Comparison of ENCODE assay signal across 1 cellular context in the genomic region with DNA sequence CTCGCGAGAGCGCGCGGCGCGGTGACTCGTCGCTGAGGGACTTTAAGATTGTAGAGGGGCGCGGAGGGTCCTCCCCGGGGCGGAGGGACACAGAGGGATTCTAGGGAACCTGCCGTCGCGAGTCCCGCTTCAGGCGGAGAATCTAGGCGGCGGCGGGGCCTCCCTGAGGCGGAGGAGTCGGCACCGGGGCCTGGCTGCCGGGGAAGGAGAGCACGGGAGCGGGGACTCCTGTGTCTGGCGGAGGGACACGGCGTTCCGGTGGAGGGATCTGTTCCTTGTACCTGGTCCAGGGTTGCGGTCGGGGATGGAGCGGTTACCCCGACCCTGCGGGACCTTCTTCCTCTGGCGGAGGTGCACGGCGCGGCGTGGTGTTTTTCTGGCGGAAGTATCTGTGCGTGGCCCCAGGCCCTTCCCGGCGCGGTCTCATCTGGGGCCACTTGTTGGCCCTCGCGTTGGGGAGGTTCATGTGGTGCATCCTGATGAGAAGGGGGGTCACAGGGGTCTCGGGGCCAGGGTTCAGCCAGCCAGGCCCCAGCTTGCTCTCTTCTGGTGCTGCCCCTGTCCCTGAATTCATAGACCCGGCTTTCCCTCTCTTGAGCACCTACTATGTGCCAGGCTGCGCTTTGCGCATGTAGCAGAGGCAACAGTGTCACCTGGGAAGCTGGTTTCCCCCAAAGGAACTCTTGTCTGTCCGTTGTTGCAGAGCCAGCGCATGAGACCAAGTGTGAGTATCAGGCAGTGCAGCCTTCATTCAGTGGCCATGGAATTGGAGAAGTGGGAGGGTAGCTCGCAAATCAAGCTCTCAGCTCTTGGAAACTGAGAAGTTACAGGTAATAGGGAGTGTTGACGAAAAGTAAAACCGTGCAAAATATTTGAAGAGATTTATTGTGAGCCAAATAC.
TF ChIP-seq lines count a peak whose summit lies in the region.

No MANE protein-coding gene starts in this region.

TF ChIP-seq in HepG2, 621 proteins besides CTCF, POLR2A, EP300 and RAD21 (continued from another document and continues in another):
- TF ChIP-seq NFE2 (CRISPR knock-in tag; IDR thresholded peaks at IDR 0.05), result no peak
- peak; percentile 91; the same call in 1 of the 2 replicates for TF ChIP-seq ZBTB42 (CRISPR knock-in tag; IDR thresholded peaks at IDR 0.05)
- no peak for TF ChIP-seq ZNF235 (CRISPR knock-in tag; IDR thresholded peaks at IDR 0.05; ENCODE audit: borderline replicate concordance)
- peak; percentile 48; the same call in 1 of the 2 replicates for TF ChIP-seq ZNF121 (CRISPR knock-in tag; IDR thresholded peaks at IDR 0.05)
- no peak; the same call in 1 of the 2 replicates for TF ChIP-seq HOXD1 (CRISPR knock-in tag; IDR thresholded peaks at IDR 0.05)
- TF ChIP-seq, protein P1, sequence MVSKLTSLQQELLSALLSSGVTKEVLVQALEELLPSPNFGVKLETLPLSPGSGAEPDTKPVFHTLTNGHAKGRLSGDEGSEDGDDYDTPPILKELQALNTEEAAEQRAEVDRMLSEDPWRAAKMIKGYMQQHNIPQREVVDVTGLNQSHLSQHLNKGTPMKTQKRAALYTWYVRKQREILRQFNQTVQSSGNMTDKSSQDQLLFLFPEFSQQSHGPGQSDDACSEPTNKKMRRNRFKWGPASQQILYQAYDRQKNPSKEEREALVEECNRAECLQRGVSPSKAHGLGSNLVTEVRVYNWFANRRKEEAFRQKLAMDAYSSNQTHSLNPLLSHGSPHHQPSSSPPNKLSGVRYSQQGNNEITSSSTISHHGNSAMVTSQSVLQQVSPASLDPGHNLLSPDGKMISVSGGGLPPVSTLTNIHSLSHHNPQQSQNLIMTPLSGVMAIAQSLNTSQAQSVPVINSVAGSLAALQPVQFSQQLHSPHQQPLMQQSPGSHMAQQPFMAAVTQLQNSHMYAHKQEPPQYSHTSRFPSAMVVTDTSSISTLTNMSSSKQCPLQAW (CRISPR knock-in tag; IDR thresholded peaks at IDR 0.05), result peak; percentile 84; the same call in 1 of the 2 replicates
- TF ChIP-seq ZNF563 (CRISPR knock-in tag; IDR thresholded peaks at IDR 0.05), result peak; percentile 95
- TF ChIP-seq ZNF839 (CRISPR knock-in tag; IDR thresholded peaks at IDR 0.05; ENCODE audit: borderline replicate concordance), result no peak; the same call in 1 of the 2 replicates
- no peak for TF ChIP-seq MYNN (CRISPR knock-in tag; IDR thresholded peaks at IDR 0.05; ENCODE audit: low read depth)
- TF ChIP-seq, protein P2, sequence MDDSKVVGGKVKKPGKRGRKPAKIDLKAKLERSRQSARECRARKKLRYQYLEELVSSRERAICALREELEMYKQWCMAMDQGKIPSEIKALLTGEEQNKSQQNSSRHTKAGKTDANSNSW (CRISPR knock-in tag; IDR thresholded peaks at IDR 0.05; ENCODE audit: borderline replicate concordance), result peak; percentile 93
- TF ChIP-seq SALL1 (CRISPR knock-in tag; IDR thresholded peaks at IDR 0.05), result peak; percentile 79
- peak; percentile 91 for TF ChIP-seq CBX1 (IDR thresholded peaks at IDR 0.05; ENCODE audit: low read depth)
- no peak; the same call in none of the 2 replicates for TF ChIP-seq ZNF12 (CRISPR knock-in tag; IDR thresholded peaks at IDR 0.05)
- peak; percentile 87 for TF ChIP-seq TAF1 (CRISPR knock-in tag; IDR thresholded peaks at IDR 0.05)
- peak; percentile 78 for TF ChIP-seq KMT2A (CRISPR knock-in tag; IDR thresholded peaks at IDR 0.05)
- TF ChIP-seq RBFOX2 (IDR thresholded peaks at IDR 0.05; ENCODE audit: low read depth, low read length), result peak; percentile 95
- TF ChIP-seq ZNF549 (CRISPR knock-in tag; IDR thresholded peaks at IDR 0.05), result no peak
- TF ChIP-seq ZNF644 (CRISPR knock-in tag; IDR thresholded peaks at IDR 0.05; ENCODE audit: low read depth), result peak; percentile 85
- peak; percentile 94 for TF ChIP-seq HNRNPK (IDR thresholded peaks at IDR 0.05; ENCODE audit: low read depth, low read length, poor library complexity, severe bottlenecking)
- peak; percentile 73 for TF ChIP-seq ZNF274 (CRISPR knock-in tag; IDR thresholded peaks at IDR 0.05)
- TF ChIP-seq, protein P3, sequence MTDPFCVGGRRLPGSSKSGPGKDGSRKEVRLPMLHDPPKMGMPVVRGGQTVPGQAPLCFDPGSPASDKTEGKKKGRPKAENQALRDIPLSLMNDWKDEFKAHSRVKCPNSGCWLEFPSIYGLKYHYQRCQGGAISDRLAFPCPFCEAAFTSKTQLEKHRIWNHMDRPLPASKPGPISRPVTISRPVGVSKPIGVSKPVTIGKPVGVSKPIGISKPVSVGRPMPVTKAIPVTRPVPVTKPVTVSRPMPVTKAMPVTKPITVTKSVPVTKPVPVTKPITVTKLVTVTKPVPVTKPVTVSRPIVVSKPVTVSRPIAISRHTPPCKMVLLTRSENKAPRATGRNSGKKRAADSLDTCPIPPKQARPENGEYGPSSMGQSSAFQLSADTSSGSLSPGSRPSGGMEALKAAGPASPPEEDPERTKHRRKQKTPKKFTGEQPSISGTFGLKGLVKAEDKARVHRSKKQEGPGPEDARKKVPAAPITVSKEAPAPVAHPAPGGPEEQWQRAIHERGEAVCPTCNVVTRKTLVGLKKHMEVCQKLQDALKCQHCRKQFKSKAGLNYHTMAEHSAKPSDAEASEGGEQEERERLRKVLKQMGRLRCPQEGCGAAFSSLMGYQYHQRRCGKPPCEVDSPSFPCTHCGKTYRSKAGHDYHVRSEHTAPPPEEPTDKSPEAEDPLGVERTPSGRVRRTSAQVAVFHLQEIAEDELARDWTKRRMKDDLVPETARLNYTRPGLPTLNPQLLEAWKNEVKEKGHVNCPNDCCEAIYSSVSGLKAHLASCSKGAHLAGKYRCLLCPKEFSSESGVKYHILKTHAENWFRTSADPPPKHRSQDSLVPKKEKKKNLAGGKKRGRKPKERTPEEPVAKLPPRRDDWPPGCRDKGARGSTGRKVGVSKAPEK (CRISPR knock-in tag; IDR thresholded peaks at IDR 0.05; ENCODE audit: borderline replicate concordance), result peak; percentile 32; the same call in 1 of the 2 replicates
- TF ChIP-seq KLF6 (CRISPR knock-in tag; IDR thresholded peaks at IDR 0.05), result peak; percentile 50
- peak; percentile 57 for TF ChIP-seq ZNF782 (CRISPR knock-in tag; IDR thresholded peaks at IDR 0.05; ENCODE audit: borderline replicate concordance)
- peak; percentile 85 for TF ChIP-seq HIVEP1 (CRISPR knock-in tag; IDR thresholded peaks at IDR 0.05)
- peak; percentile 70 for TF ChIP-seq CCAR2 (optimal IDR thresholded peaks at IDR 0.05; ENCODE audit: low read depth, low read length)
- TF ChIP-seq ZNF460 (CRISPR knock-in tag; IDR thresholded peaks at IDR 0.05; ENCODE audit: borderline replicate concordance), result peak; percentile 76; the same call in 1 of the 2 replicates
- 0 out of 2 replicates have a peak, but pooled peaks have one; percentile 66 for TF ChIP-seq RARG (CRISPR knock-in tag; IDR thresholded peaks at IDR 0.05; ENCODE audit: low read depth)
- peak; percentile 98; the same call in 1 of the 2 replicates for TF ChIP-seq ZNF737 (CRISPR knock-in tag; IDR thresholded peaks at IDR 0.05; ENCODE audit: borderline replicate concordance)
- TF ChIP-seq ZNF205 (CRISPR knock-in tag; IDR thresholded peaks at IDR 0.05), result peak; percentile 93
- TF ChIP-seq SRY (CRISPR knock-in tag; IDR thresholded peaks at IDR 0.05), result peak; percentile 97; the same call in 1 of the 2 replicates
- TF ChIP-seq, protein P4, sequence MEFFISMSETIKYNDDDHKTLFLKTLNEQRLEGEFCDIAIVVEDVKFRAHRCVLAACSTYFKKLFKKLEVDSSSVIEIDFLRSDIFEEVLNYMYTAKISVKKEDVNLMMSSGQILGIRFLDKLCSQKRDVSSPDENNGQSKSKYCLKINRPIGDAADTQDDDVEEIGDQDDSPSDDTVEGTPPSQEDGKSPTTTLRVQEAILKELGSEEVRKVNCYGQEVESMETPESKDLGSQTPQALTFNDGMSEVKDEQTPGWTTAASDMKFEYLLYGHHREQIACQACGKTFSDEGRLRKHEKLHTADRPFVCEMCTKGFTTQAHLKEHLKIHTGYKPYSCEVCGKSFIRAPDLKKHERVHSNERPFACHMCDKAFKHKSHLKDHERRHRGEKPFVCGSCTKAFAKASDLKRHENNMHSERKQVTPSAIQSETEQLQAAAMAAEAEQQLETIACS (CRISPR knock-in tag; IDR thresholded peaks at IDR 0.05), result peak; percentile 62
- TF ChIP-seq, protein P5, sequence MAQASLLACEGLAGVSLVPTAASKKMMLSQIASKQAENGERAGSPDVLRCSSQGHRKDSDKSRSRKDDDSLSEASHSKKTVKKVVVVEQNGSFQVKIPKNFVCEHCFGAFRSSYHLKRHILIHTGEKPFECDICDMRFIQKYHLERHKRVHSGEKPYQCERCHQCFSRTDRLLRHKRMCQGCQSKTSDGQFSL (CRISPR knock-in tag; IDR thresholded peaks at IDR 0.05), result peak; percentile 63; the same call in 1 of the 2 replicates
- no peak for TF ChIP-seq NCOR1 (IDR thresholded peaks at IDR 0.05; ENCODE audit: borderline replicate concordance, low read length)
- TF ChIP-seq, protein P6, sequence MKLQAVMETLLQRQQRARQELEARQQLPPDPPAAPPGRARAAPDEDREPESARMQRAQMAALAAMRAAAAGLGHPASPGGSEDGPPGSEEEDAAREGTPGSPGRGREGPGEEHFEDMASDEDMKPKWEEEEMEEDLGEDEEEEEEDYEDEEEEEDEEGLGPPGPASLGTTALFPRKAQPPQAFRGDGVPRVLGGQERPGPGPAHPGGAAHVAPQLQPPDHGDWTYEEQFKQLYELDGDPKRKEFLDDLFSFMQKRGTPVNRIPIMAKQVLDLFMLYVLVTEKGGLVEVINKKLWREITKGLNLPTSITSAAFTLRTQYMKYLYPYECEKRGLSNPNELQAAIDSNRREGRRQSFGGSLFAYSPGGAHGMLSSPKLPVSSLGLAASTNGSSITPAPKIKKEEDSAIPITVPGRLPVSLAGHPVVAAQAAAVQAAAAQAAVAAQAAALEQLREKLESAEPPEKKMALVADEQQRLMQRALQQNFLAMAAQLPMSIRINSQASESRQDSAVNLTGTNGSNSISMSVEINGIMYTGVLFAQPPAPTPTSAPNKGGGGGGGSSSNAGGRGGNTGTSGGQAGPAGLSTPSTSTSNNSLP (IDR thresholded peaks at IDR 0.05; ENCODE audit: low read depth, low read length), result peak; percentile 64; the same call in 1 of the 2 replicates
- peak; percentile 60; the same call in 1 of the 2 replicates for TF ChIP-seq ZNF772 (CRISPR knock-in tag; IDR thresholded peaks at IDR 0.05)
- TF ChIP-seq, protein P7, sequence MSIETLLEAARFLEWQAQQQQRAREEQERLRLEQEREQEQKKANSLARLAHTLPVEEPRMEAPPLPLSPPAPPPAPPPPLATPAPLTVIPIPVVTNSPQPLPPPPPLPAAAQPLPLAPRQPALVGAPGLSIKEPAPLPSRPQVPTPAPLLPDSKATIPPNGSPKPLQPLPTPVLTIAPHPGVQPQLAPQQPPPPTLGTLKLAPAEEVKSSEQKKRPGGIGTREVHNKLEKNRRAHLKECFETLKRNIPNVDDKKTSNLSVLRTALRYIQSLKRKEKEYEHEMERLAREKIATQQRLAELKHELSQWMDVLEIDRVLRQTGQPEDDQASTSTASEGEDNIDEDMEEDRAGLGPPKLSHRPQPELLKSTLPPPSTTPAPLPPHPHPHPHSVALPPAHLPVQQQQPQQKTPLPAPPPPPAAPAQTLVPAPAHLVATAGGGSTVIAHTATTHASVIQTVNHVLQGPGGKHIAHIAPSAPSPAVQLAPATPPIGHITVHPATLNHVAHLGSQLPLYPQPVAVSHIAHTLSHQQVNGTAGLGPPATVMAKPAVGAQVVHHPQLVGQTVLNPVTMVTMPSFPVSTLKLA (IDR thresholded peaks at IDR 0.05), result peak; percentile 58
- TF ChIP-seq, protein P8, sequence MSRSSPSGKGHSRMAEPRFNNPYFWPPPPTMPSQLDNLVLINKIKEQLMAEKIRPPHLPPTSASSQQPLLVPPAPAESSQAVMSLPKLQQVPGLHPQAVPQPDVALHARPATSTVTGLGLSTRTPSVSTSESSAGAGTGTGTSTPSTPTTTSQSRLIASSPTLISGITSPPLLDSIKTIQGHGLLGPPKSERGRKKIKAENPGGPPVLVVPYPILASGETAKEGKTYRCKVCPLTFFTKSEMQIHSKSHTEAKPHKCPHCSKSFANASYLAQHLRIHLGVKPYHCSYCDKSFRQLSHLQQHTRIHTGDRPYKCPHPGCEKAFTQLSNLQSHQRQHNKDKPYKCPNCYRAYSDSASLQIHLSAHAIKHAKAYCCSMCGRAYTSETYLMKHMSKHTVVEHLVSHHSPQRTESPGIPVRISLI (CRISPR knock-in tag; IDR thresholded peaks at IDR 0.05; ENCODE audit: borderline replicate concordance), result peak; percentile 59; the same call in 1 of the 2 replicates
- peak; percentile 82; the same call in 1 of the 2 replicates for TF ChIP-seq ZIK1 (CRISPR knock-in tag; IDR thresholded peaks at IDR 0.05; ENCODE audit: borderline replicate concordance, low read depth)
- TF ChIP-seq, protein P9, sequence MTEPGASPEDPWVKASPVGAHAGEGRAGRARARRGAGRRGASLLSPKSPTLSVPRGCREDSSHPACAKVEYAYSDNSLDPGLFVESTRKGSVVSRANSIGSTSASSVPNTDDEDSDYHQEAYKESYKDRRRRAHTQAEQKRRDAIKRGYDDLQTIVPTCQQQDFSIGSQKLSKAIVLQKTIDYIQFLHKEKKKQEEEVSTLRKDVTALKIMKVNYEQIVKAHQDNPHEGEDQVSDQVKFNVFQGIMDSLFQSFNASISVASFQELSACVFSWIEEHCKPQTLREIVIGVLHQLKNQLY (CRISPR knock-in tag; IDR thresholded peaks at IDR 0.05), result no peak
- TF ChIP-seq PITX1 (CRISPR knock-in tag; IDR thresholded peaks at IDR 0.05), result peak; percentile 68; the same call in 1 of the 2 replicates
- TF ChIP-seq HNRNPLL (IDR thresholded peaks at IDR 0.05; ENCODE audit: low read depth, low read length, poor library complexity, severe bottlenecking), result peak; percentile 71
- TF ChIP-seq, protein P10, sequence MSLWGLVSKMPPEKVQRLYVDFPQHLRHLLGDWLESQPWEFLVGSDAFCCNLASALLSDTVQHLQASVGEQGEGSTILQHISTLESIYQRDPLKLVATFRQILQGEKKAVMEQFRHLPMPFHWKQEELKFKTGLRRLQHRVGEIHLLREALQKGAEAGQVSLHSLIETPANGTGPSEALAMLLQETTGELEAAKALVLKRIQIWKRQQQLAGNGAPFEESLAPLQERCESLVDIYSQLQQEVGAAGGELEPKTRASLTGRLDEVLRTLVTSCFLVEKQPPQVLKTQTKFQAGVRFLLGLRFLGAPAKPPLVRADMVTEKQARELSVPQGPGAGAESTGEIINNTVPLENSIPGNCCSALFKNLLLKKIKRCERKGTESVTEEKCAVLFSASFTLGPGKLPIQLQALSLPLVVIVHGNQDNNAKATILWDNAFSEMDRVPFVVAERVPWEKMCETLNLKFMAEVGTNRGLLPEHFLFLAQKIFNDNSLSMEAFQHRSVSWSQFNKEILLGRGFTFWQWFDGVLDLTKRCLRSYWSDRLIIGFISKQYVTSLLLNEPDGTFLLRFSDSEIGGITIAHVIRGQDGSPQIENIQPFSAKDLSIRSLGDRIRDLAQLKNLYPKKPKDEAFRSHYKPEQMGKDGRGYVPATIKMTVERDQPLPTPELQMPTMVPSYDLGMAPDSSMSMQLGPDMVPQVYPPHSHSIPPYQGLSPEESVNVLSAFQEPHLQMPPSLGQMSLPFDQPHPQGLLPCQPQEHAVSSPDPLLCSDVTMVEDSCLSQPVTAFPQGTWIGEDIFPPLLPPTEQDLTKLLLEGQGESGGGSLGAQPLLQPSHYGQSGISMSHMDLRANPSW (CRISPR knock-in tag; IDR thresholded peaks at IDR 0.05; ENCODE audit: borderline replicate concordance), result no peak
- peak; percentile 58 for TF ChIP-seq FOSL2 (CRISPR knock-in tag; IDR thresholded peaks at IDR 0.05)
- no peak for TF ChIP-seq RFX1 (IDR thresholded peaks at IDR 0.05)
- peak; percentile 78; the same call in 1 of the 2 replicates for TF ChIP-seq NCOA5 (CRISPR knock-in tag; IDR thresholded peaks at IDR 0.05)
- peak; percentile 99 for TF ChIP-seq ZKSCAN1 (IDR thresholded peaks at IDR 0.05; ENCODE audit: low read length)
- peak; percentile 91 for TF ChIP-seq ARID2 (CRISPR knock-in tag; IDR thresholded peaks at IDR 0.05; ENCODE audit: borderline replicate concordance)
- TF ChIP-seq ADNP (CRISPR knock-in tag; IDR thresholded peaks at IDR 0.05), result 0 out of 2 replicates have a peak, but pooled peaks have one; percentile 17
- TF ChIP-seq FOXP1 (IDR thresholded peaks at IDR 0.05), result peak; percentile 13; the same call in 1 of the 2 replicates
- TF ChIP-seq FOXP1 (CRISPR knock-in tag; IDR thresholded peaks at IDR 0.05), result peak; percentile 64
